Comparison of ENCODE assay signal across 17 cellular contexts in genomic region chr10:13612654-13613373, GRCh38. TPM values are rescaled to one million over a fixed set of nuclear protein-coding genes. Genes with fewer than 3 reads are reported as not detected.
DNase-seq lines count a peak whose midpoint lies in the region; ATAC-seq and TF ChIP-seq lines count a peak whose summit lies in the region.
"Had no signal": no experiment of that assay in that cellular context is flagged by ENCODE, and none has a peak within 500 bp of the region (broad histone marks: within the 10 kb centered on the region; RNA-seq: fewer than 3 reads in every experiment).

No MANE protein-coding gene starts in this region.

- no peak overlapping the region for H3K18ac ChIP-seq in trophoblast cell (ENCODE audit: low read length)

- H3K79me2 ChIP-seq in trophoblast cell (ENCODE audit: control insufficient read depth, insufficient read depth, low read length, poor library complexity) = no peaks in the 10 kb centered on the region

- H2BK12ac ChIP-seq in trophoblast cell (ENCODE audit: low read length) = peak overlapping the region; percentile 61

- no peak overlapping the region for H2BK5ac ChIP-seq in trophoblast cell (ENCODE audit: low read depth, low read length, poor library complexity)

- H3K27ac Mint-ChIP-seq in chondrocyte (ENCODE audit: unreplicated experiment) = peak overlapping the region; percentile 41
- H3K27ac Mint-ChIP-seq: GM23338 had no signal

- H3K14ac ChIP-seq in trophoblast cell (ENCODE audit: low read length) = no peak overlapping the region

- H3K4me3 ChIP-seq in AG04450 (ENCODE audit: low read depth, low read length) (no peak overlapping the region), HEK293 (ENCODE audit: low read depth, low read length) (no peak overlapping the region), trophoblast cell (ENCODE audit: low read depth, low read length) (no peak overlapping the region)
- H3K4me3 ChIP-seq: GM23338, SK-N-MC had no signal

- POLR2A ChIA-PET in AG04450 (lab: Yijun Ruan, JAX) (no interaction called here), HEK293 (lab: Yijun Ruan, JAX) (interaction anchor here (0.7 kb wide), 1 partner anchor 26 kb away, joined by 3 read pairs; the partner anchor contains the start of gene PRPF18)

- CTCF ChIA-PET in AG04450 (lab: Charles Lee) (interaction anchor here (0.6 to 3.6 kb wide), 32 partner anchors 9 to 481 kb away, joined by 3 to 39 read pairs (median 4); no protein-coding TSS in a partner anchor), HEK293 (lab: Yijun Ruan, JAX) (interaction anchor here (0.6 to 2.2 kb wide), 16 partner anchors 8 to 399 kb away, joined by 3 to 11 read pairs (median 4); no protein-coding TSS in a partner anchor)

- no peaks in the 10 kb centered on the region for H3K27me3 ChIP-seq in AG04450 (ENCODE audit: control insufficient read depth, insufficient read depth, low read length)
- H3K27me3 ChIP-seq in trophoblast cell (ENCODE audit: insufficient read depth, low read length) = no peaks in the 10 kb centered on the region

- ATAC-seq in GM18517 (IDR thresholded peaks at IDR 0.05; ENCODE audit: unreplicated experiment) = no peak
- no peak for ATAC-seq in GM18870 (IDR thresholded peaks at IDR 0.05; ENCODE audit: unreplicated experiment)
- no peak for ATAC-seq in HG03565 (IDR thresholded peaks at IDR 0.05; ENCODE audit: unreplicated experiment)
- ATAC-seq: GM23338 had no signal

- no peaks in the 10 kb centered on the region for H3K27me3 Mint-ChIP-seq in chondrocyte (ENCODE audit: low read depth)
- H3K27me3 Mint-ChIP-seq: CD4-positive, CD25-positive, alpha-beta regulatory T cell had no signal

- H2AFZ ChIP-seq in trophoblast cell (ENCODE audit: insufficient read depth, low read length, poor library complexity) = no peak overlapping the region
- H2AFZ ChIP-seq: GM23338 had no signal

- peaks cover 9% of the 10 kb centered on the region for H3K79me1 ChIP-seq in trophoblast cell (ENCODE audit: low read length)

- H3K4me1 Mint-ChIP-seq in chondrocyte (ENCODE audit: low read depth) = peaks cover 42% of the 10 kb centered on the region

- no peak overlapping the region for H3K4me3 Mint-ChIP-seq in chondrocyte (ENCODE audit: unreplicated experiment)
- H3K4me3 Mint-ChIP-seq: CD4-positive, CD25-positive, alpha-beta regulatory T cell; GM23338 had no signal

- H4K8ac ChIP-seq in trophoblast cell (ENCODE audit: low read depth, low read length) = no peak overlapping the region

- H3K9ac ChIP-seq in trophoblast cell (ENCODE audit: low read length) = no peak overlapping the region

- H3K4me2 ChIP-seq in trophoblast cell (ENCODE audit: low read length) = no peak overlapping the region
- H3K4me2 ChIP-seq: GM23338 had no signal

- H4K91ac ChIP-seq in trophoblast cell (ENCODE audit: low read depth, low read length) = no peak overlapping the region

- no peaks in the 10 kb centered on the region for H3K4me1 ChIP-seq in HEK293 (ENCODE audit: control insufficient read depth, insufficient read depth, low read length)
- H3K4me1 ChIP-seq in trophoblast cell (ENCODE audit: control insufficient read depth in 1 of 2, insufficient read depth in 2 of 2, low read length in 2 of 2) = peaks cover 7 to 14% of the 10 kb centered on the region in 2 experiments

- no peaks in the 10 kb centered on the region for H3K9me3 ChIP-seq in AG04450 (ENCODE audit: control insufficient read depth, insufficient read depth, low read length)
- H3K9me3 ChIP-seq in HEK293 (ENCODE audit: control insufficient read depth, insufficient read depth, low read depth, low read length) = no peaks in the 10 kb centered on the region
- H3K9me3 ChIP-seq in trophoblast cell (ENCODE audit: insufficient read depth, low read depth, low read length) = no peaks in the 10 kb centered on the region

- H3K27ac ChIP-seq in AG04450 (ENCODE audit: low read depth, low read length) (no peak overlapping the region), HEK293 (ENCODE audit: extremely low read depth, low read depth, low read length) (no peak overlapping the region), trophoblast cell (ENCODE audit: low read depth, low read length) (no peak overlapping the region)
- H3K27ac ChIP-seq: SK-N-MC had no signal

- no peak overlapping the region for H4K12ac ChIP-seq in trophoblast cell (ENCODE audit: low read depth, low read length)

- peaks cover 13% of the 10 kb centered on the region for H3K36me3 Mint-ChIP-seq in chondrocyte (ENCODE audit: low read depth)

- no peaks in the 10 kb centered on the region for H3K9me3 Mint-ChIP-seq in chondrocyte (ENCODE audit: low read depth)
- H3K9me3 Mint-ChIP-seq: CD4-positive, CD25-positive, alpha-beta regulatory T cell; GM23338 had no signal

- H3K36me3 ChIP-seq in HEK293 (ENCODE audit: control insufficient read depth in 2 of 2, insufficient read depth in 1 of 2, low read length in 2 of 2) = peaks cover 19 to 58% of the 10 kb centered on the region in 2 experiments
- H3K36me3 ChIP-seq in trophoblast cell (ENCODE audit: control insufficient read depth in 1 of 2, insufficient read depth in 2 of 2, low read length in 2 of 2) = peaks cover 2 to 11% of the 10 kb centered on the region in 2 experiments

- no peak overlapping the region for H3K4ac ChIP-seq in trophoblast cell (ENCODE audit: low read depth, low read length)

- no peak for DNase-seq in AG04450 (ENCODE audit: low read depth, low spot score)
- DNase-seq in chondrocyte (ENCODE audit: low spot score) = no peak
- no peak for DNase-seq in trophoblast cell
- DNase-seq: AML-193; CD4-positive, CD25-positive, alpha-beta regulatory T cell; DMS79 treated with DMSO at 0.1 percent for 48 hours; NCI-H1436 treated with DMSO at 0.1 percent for 48 hours; NCI-H2081 treated with DMSO at 0.1 percent for 48 hours; NCI-H510A; NCI-H774; T-helper 1 cell had no signal

- TF ChIP-seq CTCF in AG04450 (IDR thresholded peaks at IDR 0.05; ENCODE audit: low read depth, low read length) (peak; percentile 28; the same call in 1 of the 2 replicates), HEK293 (tag by site-specific recombination; IDR thresholded peaks at IDR 0.05) (0 out of 2 replicates have a peak, but pooled peaks have one; percentile 7), chondrocyte (IDR thresholded peaks at IDR 0.05) (no peak)

- H2AK5ac ChIP-seq in trophoblast cell (ENCODE audit: low read length) = no peak overlapping the region

- H2BK120ac ChIP-seq in trophoblast cell (ENCODE audit: insufficient read depth, low read length, poor library complexity) = no peak overlapping the region

- WGBS in trophoblast cell (ENCODE audit: extremely low coverage, insufficient coverage, insufficient read length) = no CpG with 5 or more reads among the region's 3 CpGs

- no peak overlapping the region for H3K23ac ChIP-seq in trophoblast cell (ENCODE audit: low read length)

TF ChIP-seq in HEK293, 187 proteins besides CTCF, POLR2A, EP300 and RAD21:
- TF ChIP-seq ZBTB10 (tag by site-specific recombination; IDR thresholded peaks at IDR 0.05) = no peak
- TF ChIP-seq HOXA7 (CRISPR knock-in tag; IDR thresholded peaks at IDR 0.05; ENCODE audit: borderline replicate concordance) = no peak
- TF ChIP-seq ZNF10 (tag by site-specific recombination; IDR thresholded peaks at IDR 0.05) = no peak
- TF ChIP-seq KLF9 (tag by site-specific recombination; IDR thresholded peaks at IDR 0.05; ENCODE audit: low read depth) = no peak
TF ChIP-seq in HEK293: peak in this region for 0.

RNA-seq across cellular contexts. Expression of gene PRPF18, which starts 26.0 kb away (rescaled TPM):
- polyA plus RNA-seq in AG04450 (2011; rRNA removed) = 19.3 and 25.4 TPM in 2 replicates
- 11.9 and 17.1 TPM in 2 replicates for polyA minus RNA-seq in AG04450 (2011; rRNA and poly(A)+ RNA removed)
- total RNA-seq in chondrocyte = 13.4 to 20.9 TPM (median 14.9 TPM) in 3 replicates
- polyA plus RNA-seq in trophoblast cell (2013) = 17.3 and 19.2 TPM in 2 replicates
